ENCODE assay signal across 24 cellular contexts in genomic region chr5:150335778-150336177, GRCh38. TPM values are rescaled to one million over a fixed set of nuclear protein-coding genes. Genes with fewer than 3 reads are reported as not detected.
"Had no signal": no experiment of that assay in that cellular context is flagged by ENCODE, and none has a peak within 500 bp of the region (broad histone marks: within the 10 kb centered on the region; RNA-seq: fewer than 3 reads in every experiment).

No MANE protein-coding gene starts in this region.

- H3K9me3 ChIP-seq: SK-N-SH had no signal

- H3K36me3 Mint-ChIP-seq: IgD-negative memory B cell had no signal

- H3K4me3 Mint-ChIP-seq: IgD-negative memory B cell had no signal

- H3K4me3 ChIP-seq: K562 had no signal

- ATAC-seq: HepG2, K562 had no signal

- DNase-seq: MV-4-11, NCI-H1048, NCI-H1105, NCI-H1417, NCI-H1436 treated with DMSO at 0.1 percent for 48 hours, NCI-H1694 treated with DMSO at 0.1 percent for 48 hours, NCI-H1930, NCI-H2081 treated with DMSO at 0.1 percent for 48 hours, NCI-H2171, NCI-H226, NCI-H446, NCI-H510A, NCI-H524 treated with DMSO at 0.1 percent for 48 hours, NCI-H69, NCI-H774, RPMI8226, SHP77, SK-N-SH had no signal

- H3K9ac ChIP-seq: SK-N-SH had no signal

- H3K27ac Mint-ChIP-seq: IgD-negative memory B cell had no signal

- H3K4me2 ChIP-seq: SK-N-SH had no signal

- H3K9me3 Mint-ChIP-seq: IgD-negative memory B cell had no signal

RNA-seq across cellular contexts. Expression of gene ARSI, which starts 33.1 kb away (rescaled TPM):
- total RNA-seq: SK-MEL-5 had no signal
- polyA plus RNA-seq: IgD-negative memory B cell had no signal

RNA-seq across cellular contexts. Expression of gene CAMK2A, which starts 46.2 kb away (rescaled TPM):
- total RNA-seq: HT1080, MCF 10A, SK-MEL-5 had no signal
- polyA plus RNA-seq: HepG2, IgD-negative memory B cell had no signal
